ENCODE assay signal across 23 cellular contexts in the genomic region with DNA sequence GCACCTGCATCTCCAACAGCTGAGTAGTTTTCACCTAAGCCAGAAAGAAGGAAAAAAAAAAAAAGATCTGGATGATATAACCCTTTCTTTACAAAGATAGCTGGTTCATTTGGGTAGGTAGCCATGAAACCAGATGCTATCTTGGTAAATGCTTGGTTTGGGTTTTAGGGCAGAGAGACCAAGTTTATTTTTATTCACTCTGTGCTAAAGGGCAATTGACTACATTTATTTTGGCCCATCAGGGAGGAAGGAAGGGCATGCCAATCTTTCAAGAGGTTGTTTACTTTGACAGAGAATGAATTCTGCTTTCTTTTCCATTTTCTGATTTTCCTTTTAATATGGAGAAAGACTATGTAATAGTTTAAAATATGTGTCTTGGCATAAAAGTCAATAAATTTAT.
DNase-seq lines count a peak whose midpoint lies in the region; ATAC-seq, FAIRE-seq and TF ChIP-seq lines count a peak whose summit lies in the region.
"Had no signal": no experiment of that assay in that cellular context is flagged by ENCODE, and none has a peak within 500 bp of the region (broad histone marks: within the 10 kb centered on the region; RNA-seq: fewer than 3 reads in every experiment).

No MANE protein-coding gene starts in this region.

- H3K4me1 ChIP-seq in MM.1S (ENCODE audit: low read length) (peaks cover 22% of the 10 kb centered on the region), right lobe of liver (peaks cover 0 to 23% (median 5%) of the 10 kb centered on the region in 4 donors), tibial nerve (peaks cover 0 to 27% (median 2%) of the 10 kb centered on the region in 4 donors)

- TF ChIP-seq CTCF in MM.1S (IDR thresholded peaks at IDR 0.05; ENCODE audit: low read length): no peak
- no peak for TF ChIP-seq CTCF in brain microvascular endothelial cell (IDR thresholded peaks at IDR 0.05; ENCODE audit: low read depth, low read length, missing control alignments)
- no peak for TF ChIP-seq CTCF in right lobe of liver (IDR thresholded peaks at IDR 0.05)
- TF ChIP-seq CTCF in tibial nerve (IDR thresholded peaks at IDR 0.05): no peak

- intact Hi-C loops in right lobe of liver (cut with DNase I): no loop called here

- in situ Hi-C loops in brain microvascular endothelial cell (cut with HindIII; ENCODE audit: low pct_ligation_motif_present, low sequenced_read_pairs): no loop called here

- no peaks in the 10 kb centered on the region for H3K9me2 ChIP-seq in MM.1S (replicated peaks; ENCODE audit: insufficient read depth, low read length)

- H2AFZ ChIP-seq in MM.1S (ENCODE audit: low read length): no peak overlapping the region

- FAIRE-seq in GM18507 (lab: Jason Lieb, UNC): peak; percentile 44
- FAIRE-seq: endometrium, H1 had no signal

- no peak overlapping the region for H3K9ac ChIP-seq in MM.1S (ENCODE audit: low read length)

- TF ChIP-seq POLR2A in right lobe of liver (IDR thresholded peaks at IDR 0.05) (no peak), tibial nerve (IDR thresholded peaks at IDR 0.05) (no peak)

- H3F3A ChIP-seq in MM.1S (ENCODE audit: insufficient read depth, low read length): peaks cover 18% of the 10 kb centered on the region

- no peak overlapping the region for H3K4me3 ChIP-seq in MM.1S (ENCODE audit: low read length)
- no peak overlapping the region for H3K4me3 ChIP-seq in brain microvascular endothelial cell (ENCODE audit: low read depth, low read length)
- H3K4me3 ChIP-seq in right lobe of liver: no peak overlapping the region
- no peak overlapping the region for H3K4me3 ChIP-seq in tibial nerve
- H3K4me3 ChIP-seq: esophagus squamous epithelium, mucosa of descending colon had no signal

- no peak for TF ChIP-seq EP300 in tibial nerve (IDR thresholded peaks at IDR 0.05)

- H4K20me1 ChIP-seq in MM.1S (ENCODE audit: insufficient read depth, low read length): no peaks in the 10 kb centered on the region; the same call in 1 of the 2 replicates

- H3K4me2 ChIP-seq in MM.1S (ENCODE audit: low read depth, low read length): peak overlapping the region; percentile 58

- H3K27me3 ChIP-seq in MM.1S (replicated peaks; ENCODE audit: insufficient read depth, low read length) (peaks cover 55% of the 10 kb centered on the region), brain microvascular endothelial cell (replicated peaks) (no peaks in the 10 kb centered on the region), right lobe of liver (no peaks in the 10 kb centered on the region), tibial nerve (no peaks in the 10 kb centered on the region)
- H3K27me3 ChIP-seq: esophagus squamous epithelium had no signal

- H3K27ac ChIP-seq in MM.1S (ENCODE audit: low read length) (no peak overlapping the region), brain microvascular endothelial cell (peak overlapping the region; percentile 13), right lobe of liver (peak overlapping the region; percentile 53 to 61 (median 54)), tibial nerve (no peak overlapping the region)
- H3K27ac ChIP-seq: esophagus squamous epithelium had no signal

- peak; percentile 90 to 92 (median 91) for ATAC-seq in right lobe of liver
- ATAC-seq: mucosa of descending colon, natural killer cell, SK-N-SH treated with all-trans-retinoic acid at 6 μM for 48 hours had no signal

- H3K9me3 ChIP-seq in MM.1S (replicated peaks; ENCODE audit: insufficient read depth, low read length): no peaks in the 10 kb centered on the region
- H3K9me3 ChIP-seq in right lobe of liver: no peaks in the 10 kb centered on the region
- no peaks in the 10 kb centered on the region for H3K9me3 ChIP-seq in tibial nerve
- H3K9me3 ChIP-seq: esophagus squamous epithelium, mucosa of descending colon had no signal

- no peaks in the 10 kb centered on the region for H3K36me3 ChIP-seq in MM.1S (replicated peaks; ENCODE audit: insufficient read depth, low read length)
- H3K36me3 ChIP-seq in brain microvascular endothelial cell (replicated peaks): no peaks in the 10 kb centered on the region
- no peaks in the 10 kb centered on the region for H3K36me3 ChIP-seq in right lobe of liver
- H3K36me3 ChIP-seq in tibial nerve: no peaks in the 10 kb centered on the region

- no peaks in the 10 kb centered on the region for H3K79me2 ChIP-seq in MM.1S (ENCODE audit: low read length)

- no peak for DNase-seq in GM18507 (ENCODE audit: extremely low spot score, insufficient read length, low read depth)
- DNase-seq in MM.1S: no peak
- DNase-seq in brain microvascular endothelial cell: no peak
- no peak for DNase-seq in right lobe of liver
- no peak for DNase-seq in SK-N-DZ (ENCODE audit: low spot score)
- no peak for DNase-seq in NCI-H345 treated with DMSO at 0.1 percent for 48 hours (lab: John Stamatoyannopoulos, UW; ENCODE audit: unreplicated experiment)
- no peak for DNase-seq in tibial nerve (ENCODE audit: low spot score in 2 of 2)
- DNase-seq: activated CD4-positive, CD25-positive, alpha-beta regulatory T cell treated with anti-CD3 and anti-CD28 coated beads, Interleukin-2, amount 50 U/mL, for 72 hours; activated naive CD4-positive, alpha-beta T cell treated with Interleukin-2 at 50 U/mL for 16 hours; CD4-positive, alpha-beta memory T cell; dermis blood vessel endothelial cell; esophagus squamous epithelium; foreskin melanocyte; mucosa of descending colon; natural killer cell; NCI-H1417 treated with DMSO at 0.1 percent for 48 hours; NCI-H2107; NCI-H345; NCI-H774; occipital lobe had no signal

Comparison
In these comparisons a context has a peak if more than half of its experiments do, and no peak if none do; other contexts are left out.
1. H3K27ac ChIP-seq: peak in brain microvascular endothelial cell (single experiment) and right lobe of liver (3 of 3); none in MM.1S (single experiment) and tibial nerve (0 of 4).